Comparison of ENCODE assay signal across 1 cellular context in the genomic region with DNA sequence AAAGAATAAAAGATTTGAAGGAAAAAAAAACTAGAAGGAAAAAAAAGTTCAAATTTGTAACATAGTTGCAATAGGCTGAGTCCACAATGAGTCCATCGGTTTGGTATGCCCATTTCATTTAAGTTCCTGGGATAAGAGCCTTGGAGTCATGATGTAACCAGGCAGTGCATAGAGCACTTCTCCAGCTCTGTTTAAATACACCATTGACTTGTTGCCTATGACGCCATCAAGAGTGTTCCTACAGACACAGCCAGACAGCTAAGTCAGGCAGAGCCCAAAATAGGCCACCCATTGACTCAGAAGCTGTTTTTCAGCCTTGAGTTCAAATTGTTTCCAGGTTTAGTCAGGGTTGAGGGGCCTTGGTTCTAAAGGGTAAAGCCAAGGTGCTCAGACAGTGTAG.
TF ChIP-seq lines count a peak whose summit lies in the region.

No MANE protein-coding gene starts in this region.

TF ChIP-seq in HepG2, 621 proteins besides CTCF, POLR2A, EP300 and RAD21 (continued from another document and continues in another):
- TF ChIP-seq ZNF235 (CRISPR knock-in tag; IDR thresholded peaks at IDR 0.05; ENCODE audit: borderline replicate concordance) (no peak), BHLHE40 (IDR thresholded peaks at IDR 0.05; ENCODE audit: low read length) (no peak), ATF1 (CRISPR knock-in tag; IDR thresholded peaks at IDR 0.05) (peak; percentile 83), FOXA3 (CRISPR knock-in tag; IDR thresholded peaks at IDR 0.05) (peak; percentile 90), ZFAT (CRISPR knock-in tag; conservative IDR thresholded peaks at IDR 0.05) (no peak), YY1 (IDR thresholded peaks at IDR 0.05; ENCODE audit: insufficient read depth, insufficient replicate concordance, low read depth, low read length) (no peak), NRL (CRISPR knock-in tag; IDR thresholded peaks at IDR 0.05; ENCODE audit: borderline replicate concordance) (no peak), FLYWCH1 (CRISPR knock-in tag; IDR thresholded peaks at IDR 0.05) (no peak), FOXK1 (CRISPR knock-in tag; IDR thresholded peaks at IDR 0.05; ENCODE audit: borderline replicate concordance, low read depth) (peak; percentile 66; the same call in 1 of the 2 replicates), TBL1XR1 (IDR thresholded peaks at IDR 0.05; ENCODE audit: borderline replicate concordance, low read length, partially characterized antibody) (peak; percentile 52), ZNF878 (CRISPR knock-in tag; IDR thresholded peaks at IDR 0.05) (no peak), KLF12 (CRISPR knock-in tag; IDR thresholded peaks at IDR 0.05; ENCODE audit: borderline replicate concordance) (no peak), REPIN1 (CRISPR knock-in tag; IDR thresholded peaks at IDR 0.05; ENCODE audit: borderline replicate concordance, low read depth) (peak; percentile 70; the same call in 1 of the 2 replicates), HNF4A (CRISPR knock-in tag; IDR thresholded peaks at IDR 0.05) (peak; percentile 85), KMT2A (CRISPR knock-in tag; IDR thresholded peaks at IDR 0.05) (no peak), TRIM24 (CRISPR knock-in tag; IDR thresholded peaks at IDR 0.05) (no peak), ZNF274 (CRISPR knock-in tag; IDR thresholded peaks at IDR 0.05) (no peak), ZNF772 (CRISPR knock-in tag; IDR thresholded peaks at IDR 0.05) (no peak), ZNF383 (CRISPR knock-in tag; IDR thresholded peaks at IDR 0.05; ENCODE audit: borderline replicate concordance) (no peak), MTA3 (CRISPR knock-in tag; IDR thresholded peaks at IDR 0.05) (no peak), ZNF557 (CRISPR knock-in tag; IDR thresholded peaks at IDR 0.05) (no peak), RELA (CRISPR knock-in tag; IDR thresholded peaks at IDR 0.05) (no peak), CBX1 (IDR thresholded peaks at IDR 0.05; ENCODE audit: low read depth) (no peak), CCAR2 (optimal IDR thresholded peaks at IDR 0.05; ENCODE audit: low read depth, low read length) (no peak), TARDBP (CRISPR knock-in tag; IDR thresholded peaks at IDR 0.05) (peak; percentile 50; the same call in 1 of the 2 replicates), GFI1 (CRISPR knock-in tag; IDR thresholded peaks at IDR 0.05; ENCODE audit: borderline replicate concordance) (0 out of 2 replicates have a peak, but pooled peaks have one; percentile 26), DMAP1 (CRISPR knock-in tag; IDR thresholded peaks at IDR 0.05) (no peak)
- TF ChIP-seq, protein P1, sequence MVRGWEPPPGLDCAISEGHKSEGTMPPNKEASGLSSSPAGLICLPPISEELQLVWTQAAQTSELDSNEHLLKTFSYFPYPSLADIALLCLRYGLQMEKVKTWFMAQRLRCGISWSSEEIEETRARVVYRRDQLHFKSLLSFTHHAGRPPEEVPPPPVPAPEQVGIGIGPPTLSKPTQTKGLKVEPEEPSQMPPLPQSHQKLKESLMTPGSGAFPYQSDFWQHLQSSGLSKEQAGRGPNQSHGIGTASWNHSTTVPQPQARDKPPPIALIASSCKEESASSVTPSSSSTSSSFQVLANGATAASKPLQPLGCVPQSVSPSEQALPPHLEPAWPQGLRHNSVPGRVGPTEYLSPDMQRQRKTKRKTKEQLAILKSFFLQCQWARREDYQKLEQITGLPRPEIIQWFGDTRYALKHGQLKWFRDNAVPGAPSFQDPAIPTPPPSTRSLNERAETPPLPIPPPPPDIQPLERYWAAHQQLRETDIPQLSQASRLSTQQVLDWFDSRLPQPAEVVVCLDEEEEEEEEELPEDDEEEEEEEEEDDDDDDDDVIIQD (CRISPR knock-in tag; IDR thresholded peaks at IDR 0.05; ENCODE audit: low read depth) = peak; percentile 86; the same call in 1 of the 2 replicates
- TF ChIP-seq, protein P2, sequence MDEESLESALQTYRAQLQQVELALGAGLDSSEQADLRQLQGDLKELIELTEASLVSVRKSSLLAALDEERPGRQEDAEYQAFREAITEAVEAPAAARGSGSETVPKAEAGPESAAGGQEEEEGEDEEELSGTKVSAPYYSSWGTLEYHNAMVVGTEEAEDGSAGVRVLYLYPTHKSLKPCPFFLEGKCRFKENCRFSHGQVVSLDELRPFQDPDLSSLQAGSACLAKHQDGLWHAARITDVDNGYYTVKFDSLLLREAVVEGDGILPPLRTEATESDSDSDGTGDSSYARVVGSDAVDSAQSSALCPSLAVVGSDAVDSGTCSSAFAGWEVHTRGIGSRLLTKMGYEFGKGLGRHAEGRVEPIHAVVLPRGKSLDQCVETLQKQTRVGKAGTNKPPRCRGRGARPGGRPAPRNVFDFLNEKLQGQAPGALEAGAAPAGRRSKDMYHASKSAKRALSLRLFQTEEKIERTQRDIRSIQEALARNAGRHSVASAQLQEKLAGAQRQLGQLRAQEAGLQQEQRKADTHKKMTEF (CRISPR knock-in tag; IDR thresholded peaks at IDR 0.05) = peak; percentile 80; the same call in 1 of the 2 replicates
- TF ChIP-seq, protein P3, sequence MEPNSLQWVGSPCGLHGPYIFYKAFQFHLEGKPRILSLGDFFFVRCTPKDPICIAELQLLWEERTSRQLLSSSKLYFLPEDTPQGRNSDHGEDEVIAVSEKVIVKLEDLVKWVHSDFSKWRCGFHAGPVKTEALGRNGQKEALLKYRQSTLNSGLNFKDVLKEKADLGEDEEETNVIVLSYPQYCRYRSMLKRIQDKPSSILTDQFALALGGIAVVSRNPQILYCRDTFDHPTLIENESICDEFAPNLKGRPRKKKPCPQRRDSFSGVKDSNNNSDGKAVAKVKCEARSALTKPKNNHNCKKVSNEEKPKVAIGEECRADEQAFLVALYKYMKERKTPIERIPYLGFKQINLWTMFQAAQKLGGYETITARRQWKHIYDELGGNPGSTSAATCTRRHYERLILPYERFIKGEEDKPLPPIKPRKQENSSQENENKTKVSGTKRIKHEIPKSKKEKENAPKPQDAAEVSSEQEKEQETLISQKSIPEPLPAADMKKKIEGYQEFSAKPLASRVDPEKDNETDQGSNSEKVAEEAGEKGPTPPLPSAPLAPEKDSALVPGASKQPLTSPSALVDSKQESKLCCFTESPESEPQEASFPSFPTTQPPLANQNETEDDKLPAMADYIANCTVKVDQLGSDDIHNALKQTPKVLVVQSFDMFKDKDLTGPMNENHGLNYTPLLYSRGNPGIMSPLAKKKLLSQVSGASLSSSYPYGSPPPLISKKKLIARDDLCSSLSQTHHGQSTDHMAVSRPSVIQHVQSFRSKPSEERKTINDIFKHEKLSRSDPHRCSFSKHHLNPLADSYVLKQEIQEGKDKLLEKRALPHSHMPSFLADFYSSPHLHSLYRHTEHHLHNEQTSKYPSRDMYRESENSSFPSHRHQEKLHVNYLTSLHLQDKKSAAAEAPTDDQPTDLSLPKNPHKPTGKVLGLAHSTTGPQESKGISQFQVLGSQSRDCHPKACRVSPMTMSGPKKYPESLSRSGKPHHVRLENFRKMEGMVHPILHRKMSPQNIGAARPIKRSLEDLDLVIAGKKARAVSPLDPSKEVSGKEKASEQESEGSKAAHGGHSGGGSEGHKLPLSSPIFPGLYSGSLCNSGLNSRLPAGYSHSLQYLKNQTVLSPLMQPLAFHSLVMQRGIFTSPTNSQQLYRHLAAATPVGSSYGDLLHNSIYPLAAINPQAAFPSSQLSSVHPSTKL (CRISPR knock-in tag; IDR thresholded peaks at IDR 0.05) = peak; percentile 96
- TF ChIP-seq, protein P4, sequence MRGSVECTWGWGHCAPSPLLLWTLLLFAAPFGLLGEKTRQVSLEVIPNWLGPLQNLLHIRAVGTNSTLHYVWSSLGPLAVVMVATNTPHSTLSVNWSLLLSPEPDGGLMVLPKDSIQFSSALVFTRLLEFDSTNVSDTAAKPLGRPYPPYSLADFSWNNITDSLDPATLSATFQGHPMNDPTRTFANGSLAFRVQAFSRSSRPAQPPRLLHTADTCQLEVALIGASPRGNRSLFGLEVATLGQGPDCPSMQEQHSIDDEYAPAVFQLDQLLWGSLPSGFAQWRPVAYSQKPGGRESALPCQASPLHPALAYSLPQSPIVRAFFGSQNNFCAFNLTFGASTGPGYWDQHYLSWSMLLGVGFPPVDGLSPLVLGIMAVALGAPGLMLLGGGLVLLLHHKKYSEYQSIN (CRISPR knock-in tag; IDR thresholded peaks at IDR 0.05; ENCODE audit: borderline replicate concordance) = no peak
- TF ChIP-seq, protein P5, sequence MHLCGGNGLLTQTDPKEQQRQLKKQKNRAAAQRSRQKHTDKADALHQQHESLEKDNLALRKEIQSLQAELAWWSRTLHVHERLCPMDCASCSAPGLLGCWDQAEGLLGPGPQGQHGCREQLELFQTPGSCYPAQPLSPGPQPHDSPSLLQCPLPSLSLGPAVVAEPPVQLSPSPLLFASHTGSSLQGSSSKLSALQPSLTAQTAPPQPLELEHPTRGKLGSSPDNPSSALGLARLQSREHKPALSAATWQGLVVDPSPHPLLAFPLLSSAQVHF (CRISPR knock-in tag; IDR thresholded peaks at IDR 0.05) = no peak
- TF ChIP-seq, protein P6, sequence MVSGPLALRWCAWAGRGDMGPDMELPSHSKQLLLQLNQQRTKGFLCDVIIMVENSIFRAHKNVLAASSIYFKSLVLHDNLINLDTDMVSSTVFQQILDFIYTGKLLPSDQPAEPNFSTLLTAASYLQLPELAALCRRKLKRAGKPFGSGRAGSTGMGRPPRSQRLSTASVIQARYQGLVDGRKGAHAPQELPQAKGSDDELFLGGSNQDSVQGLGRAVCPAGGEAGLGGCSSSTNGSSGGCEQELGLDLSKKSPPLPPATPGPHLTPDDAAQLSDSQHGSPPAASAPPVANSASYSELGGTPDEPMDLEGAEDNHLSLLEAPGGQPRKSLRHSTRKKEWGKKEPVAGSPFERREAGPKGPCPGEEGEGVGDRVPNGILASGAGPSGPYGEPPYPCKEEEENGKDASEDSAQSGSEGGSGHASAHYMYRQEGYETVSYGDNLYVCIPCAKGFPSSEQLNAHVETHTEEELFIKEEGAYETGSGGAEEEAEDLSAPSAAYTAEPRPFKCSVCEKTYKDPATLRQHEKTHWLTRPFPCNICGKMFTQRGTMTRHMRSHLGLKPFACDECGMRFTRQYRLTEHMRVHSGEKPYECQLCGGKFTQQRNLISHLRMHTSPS (CRISPR knock-in tag; IDR thresholded peaks at IDR 0.05; ENCODE audit: low read depth) = no peak
- TF ChIP-seq, protein P7, sequence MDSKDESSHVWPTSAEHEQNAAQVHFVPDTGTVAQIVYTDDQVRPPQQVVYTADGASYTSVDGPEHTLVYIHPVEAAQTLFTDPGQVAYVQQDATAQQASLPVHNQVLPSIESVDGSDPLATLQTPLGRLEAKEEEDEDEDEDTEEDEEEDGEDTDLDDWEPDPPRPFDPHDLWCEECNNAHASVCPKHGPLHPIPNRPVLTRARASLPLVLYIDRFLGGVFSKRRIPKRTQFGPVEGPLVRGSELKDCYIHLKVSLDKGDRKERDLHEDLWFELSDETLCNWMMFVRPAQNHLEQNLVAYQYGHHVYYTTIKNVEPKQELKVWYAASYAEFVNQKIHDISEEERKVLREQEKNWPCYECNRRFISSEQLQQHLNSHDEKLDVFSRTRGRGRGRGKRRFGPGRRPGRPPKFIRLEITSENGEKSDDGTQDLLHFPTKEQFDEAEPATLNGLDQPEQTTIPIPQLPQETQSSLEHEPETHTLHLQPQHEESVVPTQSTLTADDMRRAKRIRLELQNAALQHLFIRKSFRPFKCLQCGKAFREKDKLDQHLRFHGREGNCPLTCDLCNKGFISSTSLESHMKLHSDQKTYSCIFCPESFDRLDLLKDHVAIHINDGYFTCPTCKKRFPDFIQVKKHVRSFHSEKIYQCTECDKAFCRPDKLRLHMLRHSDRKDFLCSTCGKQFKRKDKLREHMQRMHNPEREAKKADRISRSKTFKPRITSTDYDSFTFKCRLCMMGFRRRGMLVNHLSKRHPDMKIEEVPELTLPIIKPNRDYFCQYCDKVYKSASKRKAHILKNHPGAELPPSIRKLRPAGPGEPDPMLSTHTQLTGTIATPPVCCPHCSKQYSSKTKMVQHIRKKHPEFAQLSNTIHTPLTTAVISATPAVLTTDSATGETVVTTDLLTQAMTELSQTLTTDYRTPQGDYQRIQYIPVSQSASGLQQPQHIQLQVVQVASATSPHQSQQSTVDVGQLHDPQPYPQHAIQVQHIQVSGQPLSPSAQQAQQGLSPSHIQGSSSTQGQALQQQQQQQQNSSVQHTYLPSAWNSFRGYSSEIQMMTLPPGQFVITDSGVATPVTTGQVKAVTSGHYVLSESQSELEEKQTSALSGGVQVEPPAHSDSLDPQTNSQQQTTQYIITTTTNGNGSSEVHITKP (CRISPR knock-in tag; IDR thresholded peaks at IDR 0.05; ENCODE audit: low read depth) = peak; percentile 65; the same call in 1 of the 2 replicates
- TF ChIP-seq, protein P8, sequence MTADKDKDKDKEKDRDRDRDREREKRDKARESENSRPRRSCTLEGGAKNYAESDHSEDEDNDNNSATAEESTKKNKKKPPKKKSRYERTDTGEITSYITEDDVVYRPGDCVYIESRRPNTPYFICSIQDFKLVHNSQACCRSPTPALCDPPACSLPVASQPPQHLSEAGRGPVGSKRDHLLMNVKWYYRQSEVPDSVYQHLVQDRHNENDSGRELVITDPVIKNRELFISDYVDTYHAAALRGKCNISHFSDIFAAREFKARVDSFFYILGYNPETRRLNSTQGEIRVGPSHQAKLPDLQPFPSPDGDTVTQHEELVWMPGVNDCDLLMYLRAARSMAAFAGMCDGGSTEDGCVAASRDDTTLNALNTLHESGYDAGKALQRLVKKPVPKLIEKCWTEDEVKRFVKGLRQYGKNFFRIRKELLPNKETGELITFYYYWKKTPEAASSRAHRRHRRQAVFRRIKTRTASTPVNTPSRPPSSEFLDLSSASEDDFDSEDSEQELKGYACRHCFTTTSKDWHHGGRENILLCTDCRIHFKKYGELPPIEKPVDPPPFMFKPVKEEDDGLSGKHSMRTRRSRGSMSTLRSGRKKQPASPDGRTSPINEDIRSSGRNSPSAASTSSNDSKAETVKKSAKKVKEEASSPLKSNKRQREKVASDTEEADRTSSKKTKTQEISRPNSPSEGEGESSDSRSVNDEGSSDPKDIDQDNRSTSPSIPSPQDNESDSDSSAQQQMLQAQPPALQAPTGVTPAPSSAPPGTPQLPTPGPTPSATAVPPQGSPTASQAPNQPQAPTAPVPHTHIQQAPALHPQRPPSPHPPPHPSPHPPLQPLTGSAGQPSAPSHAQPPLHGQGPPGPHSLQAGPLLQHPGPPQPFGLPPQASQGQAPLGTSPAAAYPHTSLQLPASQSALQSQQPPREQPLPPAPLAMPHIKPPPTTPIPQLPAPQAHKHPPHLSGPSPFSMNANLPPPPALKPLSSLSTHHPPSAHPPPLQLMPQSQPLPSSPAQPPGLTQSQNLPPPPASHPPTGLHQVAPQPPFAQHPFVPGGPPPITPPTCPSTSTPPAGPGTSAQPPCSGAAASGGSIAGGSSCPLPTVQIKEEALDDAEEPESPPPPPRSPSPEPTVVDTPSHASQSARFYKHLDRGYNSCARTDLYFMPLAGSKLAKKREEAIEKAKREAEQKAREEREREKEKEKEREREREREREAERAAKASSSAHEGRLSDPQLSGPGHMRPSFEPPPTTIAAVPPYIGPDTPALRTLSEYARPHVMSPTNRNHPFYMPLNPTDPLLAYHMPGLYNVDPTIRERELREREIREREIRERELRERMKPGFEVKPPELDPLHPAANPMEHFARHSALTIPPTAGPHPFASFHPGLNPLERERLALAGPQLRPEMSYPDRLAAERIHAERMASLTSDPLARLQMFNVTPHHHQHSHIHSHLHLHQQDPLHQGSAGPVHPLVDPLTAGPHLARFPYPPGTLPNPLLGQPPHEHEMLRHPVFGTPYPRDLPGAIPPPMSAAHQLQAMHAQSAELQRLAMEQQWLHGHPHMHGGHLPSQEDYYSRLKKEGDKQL (CRISPR knock-in tag; IDR thresholded peaks at IDR 0.05; ENCODE audit: low read depth) = 0 out of 2 replicates have a peak, but pooled peaks have one; percentile 38
- TF ChIP-seq, protein P9, sequence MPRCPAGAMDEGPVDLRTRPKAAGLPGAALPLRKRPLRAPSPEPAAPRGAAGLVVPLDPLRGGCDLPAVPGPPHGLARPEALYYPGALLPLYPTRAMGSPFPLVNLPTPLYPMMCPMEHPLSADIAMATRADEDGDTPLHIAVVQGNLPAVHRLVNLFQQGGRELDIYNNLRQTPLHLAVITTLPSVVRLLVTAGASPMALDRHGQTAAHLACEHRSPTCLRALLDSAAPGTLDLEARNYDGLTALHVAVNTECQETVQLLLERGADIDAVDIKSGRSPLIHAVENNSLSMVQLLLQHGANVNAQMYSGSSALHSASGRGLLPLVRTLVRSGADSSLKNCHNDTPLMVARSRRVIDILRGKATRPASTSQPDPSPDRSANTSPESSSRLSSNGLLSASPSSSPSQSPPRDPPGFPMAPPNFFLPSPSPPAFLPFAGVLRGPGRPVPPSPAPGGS (CRISPR knock-in tag; IDR thresholded peaks at IDR 0.05) = no peak
